In the genomic region with DNA sequence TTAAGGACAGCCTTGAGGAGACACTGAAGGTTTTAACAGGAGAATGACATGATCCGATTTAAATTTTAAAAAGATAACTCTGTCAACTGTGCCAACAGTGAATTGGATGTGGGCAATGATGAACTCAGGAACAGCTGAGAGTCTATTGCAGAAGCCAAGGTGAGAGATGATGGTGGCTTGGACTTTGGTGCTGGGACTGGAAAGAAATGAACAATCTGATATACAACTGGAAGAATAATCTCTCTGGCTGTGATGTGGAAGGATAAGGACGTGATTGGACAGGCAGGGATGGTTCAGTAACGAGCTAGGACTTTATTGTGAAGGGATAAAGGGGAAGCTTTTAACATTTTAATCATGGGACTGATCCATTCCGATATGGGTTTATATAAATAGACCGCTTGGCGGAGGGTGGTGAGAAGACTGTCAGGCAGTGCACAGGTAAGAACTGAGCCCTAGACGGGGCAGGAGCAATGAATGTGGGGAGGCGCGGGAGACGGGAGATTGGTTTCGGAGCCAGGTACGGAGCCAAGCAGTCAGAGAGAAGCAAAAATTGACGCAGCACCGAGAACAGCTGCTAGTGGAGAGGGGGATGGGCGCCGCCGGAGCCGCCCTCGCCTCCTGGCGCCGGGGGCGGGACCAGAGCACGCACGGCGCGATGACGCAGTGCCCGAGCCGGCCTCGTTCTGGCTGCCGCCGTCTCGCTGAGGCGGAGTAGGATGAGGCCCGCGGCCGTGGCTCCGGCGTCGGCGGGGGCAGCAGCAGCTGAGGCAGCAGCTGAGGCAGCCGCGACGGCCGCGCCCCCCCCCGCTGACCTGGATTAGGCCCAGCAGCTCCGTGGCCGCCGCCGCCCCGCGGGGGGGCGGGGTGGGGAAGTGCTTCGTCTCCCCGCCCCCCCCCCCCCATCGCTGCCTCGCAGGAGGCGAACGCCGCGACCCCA, we compare ENCODE assay signal across 1 cellular context.
TF ChIP-seq lines count a peak whose summit lies in the region.

A gene with protein sequence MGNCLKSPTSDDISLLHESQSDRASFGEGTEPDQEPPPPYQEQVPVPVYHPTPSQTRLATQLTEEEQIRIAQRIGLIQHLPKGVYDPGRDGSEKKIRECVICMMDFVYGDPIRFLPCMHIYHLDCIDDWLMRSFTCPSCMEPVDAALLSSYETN (plus strand): TSS at position 663 of the 937 bp plus-strand sequence. CDS start 484 bp downstream, outside the sequence.

TF ChIP-seq in K562, 482 proteins besides CTCF, POLR2A, EP300 and RAD21 (continued from another document and continues in another):
- TF ChIP-seq, protein P1, sequence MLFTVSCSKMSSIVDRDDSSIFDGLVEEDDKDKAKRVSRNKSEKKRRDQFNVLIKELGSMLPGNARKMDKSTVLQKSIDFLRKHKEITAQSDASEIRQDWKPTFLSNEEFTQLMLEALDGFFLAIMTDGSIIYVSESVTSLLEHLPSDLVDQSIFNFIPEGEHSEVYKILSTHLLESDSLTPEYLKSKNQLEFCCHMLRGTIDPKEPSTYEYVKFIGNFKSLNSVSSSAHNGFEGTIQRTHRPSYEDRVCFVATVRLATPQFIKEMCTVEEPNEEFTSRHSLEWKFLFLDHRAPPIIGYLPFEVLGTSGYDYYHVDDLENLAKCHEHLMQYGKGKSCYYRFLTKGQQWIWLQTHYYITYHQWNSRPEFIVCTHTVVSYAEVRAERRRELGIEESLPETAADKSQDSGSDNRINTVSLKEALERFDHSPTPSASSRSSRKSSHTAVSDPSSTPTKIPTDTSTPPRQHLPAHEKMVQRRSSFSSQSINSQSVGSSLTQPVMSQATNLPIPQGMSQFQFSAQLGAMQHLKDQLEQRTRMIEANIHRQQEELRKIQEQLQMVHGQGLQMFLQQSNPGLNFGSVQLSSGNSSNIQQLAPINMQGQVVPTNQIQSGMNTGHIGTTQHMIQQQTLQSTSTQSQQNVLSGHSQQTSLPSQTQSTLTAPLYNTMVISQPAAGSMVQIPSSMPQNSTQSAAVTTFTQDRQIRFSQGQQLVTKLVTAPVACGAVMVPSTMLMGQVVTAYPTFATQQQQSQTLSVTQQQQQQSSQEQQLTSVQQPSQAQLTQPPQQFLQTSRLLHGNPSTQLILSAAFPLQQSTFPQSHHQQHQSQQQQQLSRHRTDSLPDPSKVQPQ (CRISPR knock-in tag; IDR thresholded peaks at IDR 0.05; ENCODE audit: borderline replicate concordance), result no peak
- TF ChIP-seq EP400 (IDR thresholded peaks at IDR 0.05) (no peak; the same call in 1 of the 2 replicates), HNRNPK (IDR thresholded peaks at IDR 0.05; ENCODE audit: low read depth, low read length, poor library complexity, severe bottlenecking) (peak; percentile 97), ZEB2 (IDR thresholded peaks at IDR 0.05) (peak; percentile 73), PURB (CRISPR knock-in tag; IDR thresholded peaks at IDR 0.05; ENCODE audit: low read depth) (no peak), BRF1 (IDR thresholded peaks at IDR 0.05; ENCODE audit: borderline replicate concordance, extremely low read depth, insufficient read length) (no peak), SNRNP70 (optimal IDR thresholded peaks at IDR 0.05; ENCODE audit: low read depth, low read length) (no peak), HDGF (IDR thresholded peaks at IDR 0.05) (no peak), SIX5 (IDR thresholded peaks at IDR 0.05; ENCODE audit: borderline replicate concordance in 1 of 2, insufficient read depth in 1 of 2, low read depth in 1 of 2, low read length in 2 of 2) (no peak), YBX1 (IDR thresholded peaks at IDR 0.05) (no peak), SIN3B (IDR thresholded peaks at IDR 0.05; ENCODE audit: low read depth) (0 out of 2 replicates have a peak, but pooled peaks have one; percentile 55), ZC3H4 (CRISPR knock-in tag; IDR thresholded peaks at IDR 0.05; ENCODE audit: borderline replicate concordance) (no peak), ARID1B (IDR thresholded peaks at IDR 0.05) (peak; percentile 51), TCF3 (CRISPR knock-in tag; IDR thresholded peaks at IDR 0.05) (no peak; the same call in 1 of the 2 replicates), NCOA4 (IDR thresholded peaks at IDR 0.05; ENCODE audit: partially characterized antibody) (no peak), CBX2 (IDR thresholded peaks at IDR 0.05; ENCODE audit: insufficient read depth, low read length, poor library complexity, severe bottlenecking) (no peak), CCNT2 (IDR thresholded peaks at IDR 0.05; ENCODE audit: borderline replicate concordance, extremely low read depth, insufficient read length, low read depth, low read length) (peak; percentile 97), CREBBP (IDR thresholded peaks at IDR 0.05; ENCODE audit: low read depth, low read length) (no peak), ZNF121 (CRISPR knock-in tag; conservative IDR thresholded peaks at IDR 0.05) (no peak), ETS2 (tag; IDR thresholded peaks at IDR 0.05; ENCODE audit: borderline replicate concordance, poor library complexity, severe bottlenecking) (no peak), ZNF23 (CRISPR knock-in tag; IDR thresholded peaks at IDR 0.05) (no peak), ELF1 (tag; IDR thresholded peaks at IDR 0.05) (0 out of 2 replicates have a peak, but pooled peaks have one; percentile 59), ARID2 (IDR thresholded peaks at IDR 0.05) (0 out of 2 replicates have a peak, but pooled peaks have one; percentile 20), NBN (IDR thresholded peaks at IDR 0.05; ENCODE audit: low read depth) (no peak; the same call in 1 of the 2 replicates), RBM25 (IDR thresholded peaks at IDR 0.05; ENCODE audit: low read depth, low read length, severe bottlenecking) (peak; percentile 57), ZNF551 (CRISPR knock-in tag; IDR thresholded peaks at IDR 0.05) (no peak)
- TF ChIP-seq, protein P2, sequence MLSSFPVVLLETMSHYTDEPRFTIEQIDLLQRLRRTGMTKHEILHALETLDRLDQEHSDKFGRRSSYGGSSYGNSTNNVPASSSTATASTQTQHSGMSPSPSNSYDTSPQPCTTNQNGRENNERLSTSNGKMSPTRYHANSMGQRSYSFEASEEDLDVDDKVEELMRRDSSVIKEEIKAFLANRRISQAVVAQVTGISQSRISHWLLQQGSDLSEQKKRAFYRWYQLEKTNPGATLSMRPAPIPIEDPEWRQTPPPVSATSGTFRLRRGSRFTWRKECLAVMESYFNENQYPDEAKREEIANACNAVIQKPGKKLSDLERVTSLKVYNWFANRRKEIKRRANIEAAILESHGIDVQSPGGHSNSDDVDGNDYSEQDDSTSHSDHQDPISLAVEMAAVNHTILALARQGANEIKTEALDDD (IDR thresholded peaks at IDR 0.05), result no peak
- TF ChIP-seq, protein P3, sequence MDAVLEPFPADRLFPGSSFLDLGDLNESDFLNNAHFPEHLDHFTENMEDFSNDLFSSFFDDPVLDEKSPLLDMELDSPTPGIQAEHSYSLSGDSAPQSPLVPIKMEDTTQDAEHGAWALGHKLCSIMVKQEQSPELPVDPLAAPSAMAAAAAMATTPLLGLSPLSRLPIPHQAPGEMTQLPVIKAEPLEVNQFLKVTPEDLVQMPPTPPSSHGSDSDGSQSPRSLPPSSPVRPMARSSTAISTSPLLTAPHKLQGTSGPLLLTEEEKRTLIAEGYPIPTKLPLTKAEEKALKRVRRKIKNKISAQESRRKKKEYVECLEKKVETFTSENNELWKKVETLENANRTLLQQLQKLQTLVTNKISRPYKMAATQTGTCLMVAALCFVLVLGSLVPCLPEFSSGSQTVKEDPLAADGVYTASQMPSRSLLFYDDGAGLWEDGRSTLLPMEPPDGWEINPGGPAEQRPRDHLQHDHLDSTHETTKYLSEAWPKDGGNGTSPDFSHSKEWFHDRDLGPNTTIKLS (IDR thresholded peaks at IDR 0.05; ENCODE audit: borderline replicate concordance, low read depth), result no peak; the same call in 1 of the 2 replicates
- TF ChIP-seq, protein P4, sequence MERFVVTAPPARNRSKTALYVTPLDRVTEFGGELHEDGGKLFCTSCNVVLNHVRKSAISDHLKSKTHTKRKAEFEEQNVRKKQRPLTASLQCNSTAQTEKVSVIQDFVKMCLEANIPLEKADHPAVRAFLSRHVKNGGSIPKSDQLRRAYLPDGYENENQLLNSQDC (CRISPR knock-in tag; IDR thresholded peaks at IDR 0.05), result 0 out of 2 replicates have a peak, but pooled peaks have one; percentile 36
- TF ChIP-seq, protein P5, sequence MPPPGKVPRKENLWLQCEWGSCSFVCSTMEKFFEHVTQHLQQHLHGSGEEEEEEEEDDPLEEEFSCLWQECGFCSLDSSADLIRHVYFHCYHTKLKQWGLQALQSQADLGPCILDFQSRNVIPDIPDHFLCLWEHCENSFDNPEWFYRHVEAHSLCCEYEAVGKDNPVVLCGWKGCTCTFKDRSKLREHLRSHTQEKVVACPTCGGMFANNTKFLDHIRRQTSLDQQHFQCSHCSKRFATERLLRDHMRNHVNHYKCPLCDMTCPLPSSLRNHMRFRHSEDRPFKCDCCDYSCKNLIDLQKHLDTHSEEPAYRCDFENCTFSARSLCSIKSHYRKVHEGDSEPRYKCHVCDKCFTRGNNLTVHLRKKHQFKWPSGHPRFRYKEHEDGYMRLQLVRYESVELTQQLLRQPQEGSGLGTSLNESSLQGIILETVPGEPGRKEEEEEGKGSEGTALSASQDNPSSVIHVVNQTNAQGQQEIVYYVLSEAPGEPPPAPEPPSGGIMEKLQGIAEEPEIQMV (tag; conservative IDR thresholded peaks at IDR 0.05; ENCODE audit: low read depth), result no peak
- TF ChIP-seq, protein P6, sequence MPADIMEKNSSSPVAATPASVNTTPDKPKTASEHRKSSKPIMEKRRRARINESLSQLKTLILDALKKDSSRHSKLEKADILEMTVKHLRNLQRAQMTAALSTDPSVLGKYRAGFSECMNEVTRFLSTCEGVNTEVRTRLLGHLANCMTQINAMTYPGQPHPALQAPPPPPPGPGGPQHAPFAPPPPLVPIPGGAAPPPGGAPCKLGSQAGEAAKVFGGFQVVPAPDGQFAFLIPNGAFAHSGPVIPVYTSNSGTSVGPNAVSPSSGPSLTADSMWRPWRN (IDR thresholded peaks at IDR 0.05; ENCODE audit: low read depth), result no peak
- TF ChIP-seq, protein P7, sequence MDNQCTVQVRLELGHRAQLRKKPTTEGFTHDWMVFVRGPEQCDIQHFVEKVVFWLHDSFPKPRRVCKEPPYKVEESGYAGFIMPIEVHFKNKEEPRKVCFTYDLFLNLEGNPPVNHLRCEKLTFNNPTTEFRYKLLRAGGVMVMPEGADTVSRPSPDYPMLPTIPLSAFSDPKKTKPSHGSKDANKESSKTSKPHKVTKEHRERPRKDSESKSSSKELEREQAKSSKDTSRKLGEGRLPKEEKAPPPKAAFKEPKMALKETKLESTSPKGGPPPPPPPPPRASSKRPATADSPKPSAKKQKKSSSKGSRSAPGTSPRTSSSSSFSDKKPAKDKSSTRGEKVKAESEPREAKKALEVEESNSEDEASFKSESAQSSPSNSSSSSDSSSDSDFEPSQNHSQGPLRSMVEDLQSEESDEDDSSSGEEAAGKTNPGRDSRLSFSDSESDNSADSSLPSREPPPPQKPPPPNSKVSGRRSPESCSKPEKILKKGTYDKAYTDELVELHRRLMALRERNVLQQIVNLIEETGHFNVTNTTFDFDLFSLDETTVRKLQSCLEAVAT (IDR thresholded peaks at IDR 0.05), result peak in 1 of 2 experiments; percentile 54; a peak in 1 of 4 replicates
- TF ChIP-seq, protein P8, sequence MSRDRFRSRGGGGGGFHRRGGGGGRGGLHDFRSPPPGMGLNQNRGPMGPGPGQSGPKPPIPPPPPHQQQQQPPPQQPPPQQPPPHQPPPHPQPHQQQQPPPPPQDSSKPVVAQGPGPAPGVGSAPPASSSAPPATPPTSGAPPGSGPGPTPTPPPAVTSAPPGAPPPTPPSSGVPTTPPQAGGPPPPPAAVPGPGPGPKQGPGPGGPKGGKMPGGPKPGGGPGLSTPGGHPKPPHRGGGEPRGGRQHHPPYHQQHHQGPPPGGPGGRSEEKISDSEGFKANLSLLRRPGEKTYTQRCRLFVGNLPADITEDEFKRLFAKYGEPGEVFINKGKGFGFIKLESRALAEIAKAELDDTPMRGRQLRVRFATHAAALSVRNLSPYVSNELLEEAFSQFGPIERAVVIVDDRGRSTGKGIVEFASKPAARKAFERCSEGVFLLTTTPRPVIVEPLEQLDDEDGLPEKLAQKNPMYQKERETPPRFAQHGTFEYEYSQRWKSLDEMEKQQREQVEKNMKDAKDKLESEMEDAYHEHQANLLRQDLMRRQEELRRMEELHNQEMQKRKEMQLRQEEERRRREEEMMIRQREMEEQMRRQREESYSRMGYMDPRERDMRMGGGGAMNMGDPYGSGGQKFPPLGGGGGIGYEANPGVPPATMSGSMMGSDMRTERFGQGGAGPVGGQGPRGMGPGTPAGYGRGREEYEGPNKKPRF (IDR thresholded peaks at IDR 0.05; ENCODE audit: low read depth, low read length), result no peak
- TF ChIP-seq, protein P9, sequence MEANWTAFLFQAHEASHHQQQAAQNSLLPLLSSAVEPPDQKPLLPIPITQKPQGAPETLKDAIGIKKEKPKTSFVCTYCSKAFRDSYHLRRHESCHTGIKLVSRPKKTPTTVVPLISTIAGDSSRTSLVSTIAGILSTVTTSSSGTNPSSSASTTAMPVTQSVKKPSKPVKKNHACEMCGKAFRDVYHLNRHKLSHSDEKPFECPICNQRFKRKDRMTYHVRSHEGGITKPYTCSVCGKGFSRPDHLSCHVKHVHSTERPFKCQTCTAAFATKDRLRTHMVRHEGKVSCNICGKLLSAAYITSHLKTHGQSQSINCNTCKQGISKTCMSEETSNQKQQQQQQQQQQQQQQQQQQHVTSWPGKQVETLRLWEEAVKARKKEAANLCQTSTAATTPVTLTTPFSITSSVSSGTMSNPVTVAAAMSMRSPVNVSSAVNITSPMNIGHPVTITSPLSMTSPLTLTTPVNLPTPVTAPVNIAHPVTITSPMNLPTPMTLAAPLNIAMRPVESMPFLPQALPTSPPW (CRISPR knock-in tag; IDR thresholded peaks at IDR 0.05), result peak; percentile 99
- TF ChIP-seq, protein P10, sequence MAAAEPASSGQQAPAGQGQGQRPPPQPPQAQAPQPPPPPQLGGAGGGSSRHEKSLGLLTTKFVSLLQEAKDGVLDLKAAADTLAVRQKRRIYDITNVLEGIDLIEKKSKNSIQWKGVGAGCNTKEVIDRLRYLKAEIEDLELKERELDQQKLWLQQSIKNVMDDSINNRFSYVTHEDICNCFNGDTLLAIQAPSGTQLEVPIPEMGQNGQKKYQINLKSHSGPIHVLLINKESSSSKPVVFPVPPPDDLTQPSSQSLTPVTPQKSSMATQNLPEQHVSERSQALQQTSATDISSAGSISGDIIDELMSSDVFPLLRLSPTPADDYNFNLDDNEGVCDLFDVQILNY (CRISPR knock-in tag; IDR thresholded peaks at IDR 0.05), result no peak
- TF ChIP-seq, protein P11, sequence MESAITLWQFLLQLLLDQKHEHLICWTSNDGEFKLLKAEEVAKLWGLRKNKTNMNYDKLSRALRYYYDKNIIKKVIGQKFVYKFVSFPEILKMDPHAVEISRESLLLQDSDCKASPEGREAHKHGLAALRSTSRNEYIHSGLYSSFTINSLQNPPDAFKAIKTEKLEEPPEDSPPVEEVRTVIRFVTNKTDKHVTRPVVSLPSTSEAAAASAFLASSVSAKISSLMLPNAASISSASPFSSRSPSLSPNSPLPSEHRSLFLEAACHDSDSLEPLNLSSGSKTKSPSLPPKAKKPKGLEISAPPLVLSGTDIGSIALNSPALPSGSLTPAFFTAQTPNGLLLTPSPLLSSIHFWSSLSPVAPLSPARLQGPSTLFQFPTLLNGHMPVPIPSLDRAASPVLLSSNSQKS (CRISPR knock-in tag; IDR thresholded peaks at IDR 0.05), result no peak
- TF ChIP-seq, protein P12, sequence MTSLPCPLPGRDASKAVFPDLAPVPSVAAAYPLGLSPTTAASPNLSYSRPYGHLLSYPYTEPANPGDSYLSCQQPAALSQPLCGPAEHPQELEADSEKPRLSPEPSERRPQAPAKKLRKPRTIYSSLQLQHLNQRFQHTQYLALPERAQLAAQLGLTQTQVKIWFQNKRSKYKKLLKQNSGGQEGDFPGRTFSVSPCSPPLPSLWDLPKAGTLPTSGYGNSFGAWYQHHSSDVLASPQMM (CRISPR knock-in tag; IDR thresholded peaks at IDR 0.05), result no peak
- TF ChIP-seq, protein P13, sequence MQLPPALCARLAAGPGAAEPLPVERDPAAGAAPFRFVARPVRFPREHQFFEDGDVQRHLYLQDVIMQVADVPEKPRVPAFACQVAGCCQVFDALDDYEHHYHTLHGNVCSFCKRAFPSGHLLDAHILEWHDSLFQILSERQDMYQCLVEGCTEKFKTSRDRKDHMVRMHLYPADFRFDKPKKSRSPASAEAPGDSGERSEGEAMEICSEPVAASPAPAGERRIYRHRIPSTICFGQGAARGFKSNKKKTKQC (CRISPR knock-in tag; IDR thresholded peaks at IDR 0.05), result peak; percentile 38
